In the genomic region with DNA sequence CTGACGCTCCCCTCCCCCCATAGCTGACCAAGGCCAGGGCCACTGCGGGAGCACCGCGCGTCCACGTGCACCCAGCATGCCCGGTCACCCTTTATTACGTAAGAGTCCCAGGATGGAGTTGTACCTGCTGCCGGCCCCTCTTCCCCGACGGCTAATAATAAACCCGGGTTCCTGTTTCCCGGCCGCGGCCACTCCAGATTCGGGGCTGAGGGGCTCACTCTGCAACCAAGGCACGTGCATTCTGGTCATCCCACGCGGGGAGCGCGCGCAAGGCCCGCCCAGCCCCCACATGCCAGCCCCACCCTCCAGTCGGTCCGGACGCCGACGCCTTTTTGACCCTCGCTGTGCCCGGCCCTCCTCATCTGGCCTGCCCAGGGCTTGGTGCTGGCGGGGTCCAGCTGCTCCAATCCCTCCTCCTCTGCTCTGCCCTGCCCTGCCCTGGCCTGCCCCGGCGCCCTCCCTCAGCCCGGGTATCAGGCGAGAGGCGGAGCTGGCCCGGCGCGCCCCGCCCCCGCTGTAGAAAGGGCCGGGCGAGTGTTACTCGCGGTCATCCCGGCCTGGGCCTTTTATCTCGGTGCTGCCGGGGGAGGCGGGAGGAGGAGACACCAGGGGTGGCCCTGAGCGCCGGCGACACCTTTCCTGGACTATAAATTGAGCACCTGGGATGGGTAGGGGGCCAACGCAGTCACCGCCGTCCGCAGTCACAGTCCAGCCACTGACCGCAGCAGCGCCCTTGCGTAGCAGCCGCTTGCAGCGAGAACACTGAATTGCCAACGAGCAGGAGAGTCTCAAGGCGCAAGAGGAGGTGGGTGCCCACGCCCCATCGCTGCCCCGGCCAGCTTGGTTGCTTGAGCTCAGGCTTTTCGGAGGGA, we compare ENCODE assay signal across 8 cellular contexts. TPM values are rescaled to one million over a fixed set of nuclear protein-coding genes. Genes with fewer than 3 reads are reported as not detected.
DNase-seq lines count a peak whose midpoint lies in the region; ATAC-seq and TF ChIP-seq lines count a peak whose summit lies in the region.

No MANE protein-coding gene starts in this region.

- peak overlapping the region; percentile 86 to 89 for H3K27ac ChIP-seq in coronary artery

- no peak for TF ChIP-seq CTCF in coronary artery (IDR thresholded peaks at IDR 0.05)

- peak; percentile 64 for ATAC-seq in GM19023 (IDR thresholded peaks at IDR 0.05; ENCODE audit: unreplicated experiment)
- peak; percentile 51 for ATAC-seq in HG03159 (IDR thresholded peaks at IDR 0.05; ENCODE audit: unreplicated experiment)
- peak; percentile 75 for ATAC-seq in left lobe of liver

- peak overlapping the region; percentile 77 for H3K4me3 ChIP-seq in coronary artery

- DNase-seq in Ammon's horn (ENCODE audit: low spot score) (peak; percentile 93), NCI-H446 (lab: John Stamatoyannopoulos, UW) (peak; percentile 11 to 74), coronary artery (ENCODE audit: low spot score) (peak; percentile 90), left lobe of liver (ENCODE audit: low spot score) (peak; percentile 94)
- peak; percentile 69 for DNase-seq in activated CD4-positive, CD25-positive, alpha-beta regulatory T cell treated with anti-CD3 and anti-CD28 coated beads, Interleukin-2, amount 50 U/mL, for 72 hours
- peak; percentile 64 to 82 for DNase-seq in stimulated activated CD4-positive, alpha-beta T cell treated with anti-CD3 and anti-CD28 coated beads, Interleukin-2, amount 100 ng/mL, for 24 hours

RNA-seq across cellular contexts. Expression of a gene that starts 2.6 kb away (rescaled TPM):
- total RNA-seq in left lobe of liver = 23.4 TPM

Comparison
In these comparisons a context has a peak if more than half of its experiments do, and no peak if none do; other contexts are left out.
1. Peak in every context shown above with its lines: DNase-seq, ATAC-seq, H3K4me3 ChIP-seq and H3K27ac ChIP-seq.
2. DNase-seq: peak in every context shown above with its lines; median percentile 94 in left lobe of liver; 93 in Ammon's horn; 90 in coronary artery; 73 in stimulated activated CD4-positive, alpha-beta T cell treated with anti-CD3 and anti-CD28 coated beads, Interleukin-2, amount 100 ng/mL, for 24 hours; 69 in activated CD4-positive, CD25-positive, alpha-beta regulatory T cell treated with anti-CD3 and anti-CD28 coated beads, Interleukin-2, amount 50 U/mL, for 72 hours; 42 in NCI-H446.